ENCODE assay signal across 8 cellular contexts in the genomic region with DNA sequence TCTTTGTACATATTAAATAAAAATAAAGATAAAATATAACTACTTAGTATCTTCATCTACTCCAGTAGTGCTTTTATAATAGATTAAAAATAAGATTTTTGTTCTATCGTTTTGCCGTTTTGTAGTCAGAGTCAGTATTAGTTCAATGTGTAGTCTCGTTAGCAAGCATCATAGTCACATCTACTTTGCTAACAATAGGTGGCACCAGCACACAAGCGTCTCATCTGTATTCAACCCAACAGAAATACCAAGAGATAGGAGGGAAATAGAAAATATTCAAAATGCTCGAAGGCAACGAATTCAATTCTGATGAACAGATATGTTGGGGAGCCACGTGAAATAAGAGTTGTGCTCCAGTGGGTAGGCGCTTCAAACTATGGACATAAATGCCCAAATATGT. TPM values are rescaled to one million over a fixed set of nuclear protein-coding genes. Genes with fewer than 3 reads are reported as not detected.
DNase-seq lines count a peak whose midpoint lies in the region; ATAC-seq and TF ChIP-seq lines count a peak whose summit lies in the region.

No MANE protein-coding gene starts in this region.

- no peak overlapping the region for H3K4me3 ChIP-seq in GM12875 (ENCODE audit: low read depth, low read length)
- no peak overlapping the region for H3K4me3 ChIP-seq in astrocyte of the spinal cord (ENCODE audit: low read depth, low read length)

- H3K27ac Mint-ChIP-seq in memory B cell = no peak overlapping the region
- H3K27ac Mint-ChIP-seq in activated T-helper 1 cell treated with anti-CD3 and anti-CD28 coated beads, Interleukin-12 subunit alpha, Interleukin-12 subunit beta, Interleukin-2, Interleukin-4 antibody, amounts not matched to agents 30 ng/mL and 10 ng/mL and 1 ng/mL, durations not matched to agents 14 hours and 24 hours and 36 hours = no peak overlapping the region

- peaks cover 10% of the 10 kb centered on the region for H3K27me3 Mint-ChIP-seq in memory B cell
- H3K27me3 Mint-ChIP-seq in activated T-helper 1 cell treated with anti-CD3 and anti-CD28 coated beads, Interleukin-12 subunit alpha, Interleukin-12 subunit beta, Interleukin-2, Interleukin-4 antibody, amounts not matched to agents 30 ng/mL and 10 ng/mL and 1 ng/mL, durations not matched to agents 14 hours and 24 hours and 36 hours (ENCODE audit: insufficient read depth) = peaks cover 7% of the 10 kb centered on the region

- H3K4me3 Mint-ChIP-seq in memory B cell = no peak overlapping the region
- no peak overlapping the region for H3K4me3 Mint-ChIP-seq in activated T-helper 1 cell treated with anti-CD3 and anti-CD28 coated beads, Interleukin-12 subunit alpha, Interleukin-12 subunit beta, Interleukin-2, Interleukin-4 antibody, amounts not matched to agents 30 ng/mL and 10 ng/mL and 1 ng/mL, durations not matched to agents 14 hours and 24 hours and 36 hours

- peak; percentile 59 for ATAC-seq in memory B cell (ENCODE audit: low read depth)
- ATAC-seq in HG03342 (IDR thresholded peaks at IDR 0.05; ENCODE audit: unreplicated experiment) = no peak

- in situ Hi-C loops in astrocyte of the spinal cord (cut with HindIII; ENCODE audit: low sequenced_read_pairs) = no loop called here

- no peaks in the 10 kb centered on the region for H3K9me3 Mint-ChIP-seq in memory B cell
- no peaks in the 10 kb centered on the region for H3K9me3 Mint-ChIP-seq in activated T-helper 1 cell treated with anti-CD3 and anti-CD28 coated beads, Interleukin-12 subunit alpha, Interleukin-12 subunit beta, Interleukin-2, Interleukin-4 antibody, amounts not matched to agents 30 ng/mL and 10 ng/mL and 1 ng/mL, durations not matched to agents 14 hours and 24 hours and 36 hours

- no peaks in the 10 kb centered on the region for H3K36me3 Mint-ChIP-seq in memory B cell
- H3K36me3 Mint-ChIP-seq in activated T-helper 1 cell treated with anti-CD3 and anti-CD28 coated beads, Interleukin-12 subunit alpha, Interleukin-12 subunit beta, Interleukin-2, Interleukin-4 antibody, amounts not matched to agents 30 ng/mL and 10 ng/mL and 1 ng/mL, durations not matched to agents 14 hours and 24 hours and 36 hours (ENCODE audit: low read depth) = no peaks in the 10 kb centered on the region

- peak; percentile 18; the same call in 1 of the 2 replicates for TF ChIP-seq CTCF in AG09319 (IDR thresholded peaks at IDR 0.05; ENCODE audit: low read depth, low read length)
- peak; percentile 38; the same call in 1 of the 2 replicates for TF ChIP-seq CTCF in GM12875 (IDR thresholded peaks at IDR 0.05; ENCODE audit: borderline replicate concordance, insufficient read depth, low read depth, low read length)
- peak; percentile 54 for TF ChIP-seq CTCF in astrocyte of the spinal cord (IDR thresholded peaks at IDR 0.05; ENCODE audit: low read depth, low read length)

- H3K4me1 Mint-ChIP-seq in memory B cell = peaks cover 3% of the 10 kb centered on the region
- no peaks in the 10 kb centered on the region for H3K4me1 Mint-ChIP-seq in activated T-helper 1 cell treated with anti-CD3 and anti-CD28 coated beads, Interleukin-12 subunit alpha, Interleukin-12 subunit beta, Interleukin-2, Interleukin-4 antibody, amounts not matched to agents 30 ng/mL and 10 ng/mL and 1 ng/mL, durations not matched to agents 14 hours and 24 hours and 36 hours (ENCODE audit: low read depth)

- intact Hi-C loops in activated T-helper 1 cell treated with anti-CD3 and anti-CD28 coated beads, Interleukin-12 subunit alpha, Interleukin-12 subunit beta, Interleukin-2, Interleukin-4 antibody, amounts not matched to agents 30 ng/mL and 10 ng/mL and 1 ng/mL, durations not matched to agents 14 hours and 24 hours and 36 hours (cut with micrococcal nuclease) = no loop called here

- DNase-seq in AG09319 (ENCODE audit: extremely low read depth, low read depth) (no peak), NCI-H2107 treated with DMSO at 0.1 percent for 48 hours (lab: John Stamatoyannopoulos, UW; ENCODE audit: unreplicated experiment) (peak; percentile 28), astrocyte of the spinal cord (ENCODE audit: low read depth, low spot score) (peak; percentile 28), memory B cell (ENCODE audit: low spot score in 2 of 2) (no peak), cerebellar nuclear complex (lab: John Stamatoyannopoulos, UW) (no peak)
- no peak for DNase-seq in activated T-helper 1 cell treated with anti-CD3 and anti-CD28 coated beads, Interleukin-12 subunit alpha, Interleukin-12 subunit beta, Interleukin-2, Interleukin-4 antibody, amounts not matched to agents 30 ng/mL and 10 ng/mL and 1 ng/mL, durations not matched to agents 14 hours and 24 hours and 36 hours (ENCODE audit: low spot score)

RNA-seq across cellular contexts. Expression of gene MICU2, which starts 21.4 kb away (rescaled TPM):
- 32.5 and 33.8 TPM in 2 replicates for total RNA-seq in activated T-helper 1 cell treated with anti-CD3 and anti-CD28 coated beads, Interleukin-12 subunit alpha, Interleukin-12 subunit beta, Interleukin-2, Interleukin-4 antibody, amounts not matched to agents 30 ng/mL and 10 ng/mL and 1 ng/mL, durations not matched to agents 14 hours and 24 hours and 36 hours

RNA-seq across cellular contexts. Expression of gene FGF9, which starts 45.5 kb away (rescaled TPM):
- 0.23 and 0.47 TPM in 2 replicates for total RNA-seq in activated T-helper 1 cell treated with anti-CD3 and anti-CD28 coated beads, Interleukin-12 subunit alpha, Interleukin-12 subunit beta, Interleukin-2, Interleukin-4 antibody, amounts not matched to agents 30 ng/mL and 10 ng/mL and 1 ng/mL, durations not matched to agents 14 hours and 24 hours and 36 hours

Comparison
In these comparisons a context has a peak if more than half of its experiments do, and no peak if none do; other contexts are left out.
1. DNase-seq: peak in NCI-H2107 treated with DMSO at 0.1 percent for 48 hours (single experiment) and astrocyte of the spinal cord (single experiment); none in AG09319 (single experiment), memory B cell (0 of 2), activated T-helper 1 cell treated with anti-CD3 and anti-CD28 coated beads, Interleukin-12 subunit alpha, Interleukin-12 subunit beta, Interleukin-2, Interleukin-4 antibody, amounts not matched to agents 30 ng/mL and 10 ng/mL and 1 ng/mL, durations not matched to agents 14 hours and 24 hours and 36 hours (single experiment) and cerebellar nuclear complex (0 of 2).
2. Peak in every context shown above with its lines, with median percentiles within 50 percentile points of each other: CTCF ChIP-seq.